In the genomic region with DNA sequence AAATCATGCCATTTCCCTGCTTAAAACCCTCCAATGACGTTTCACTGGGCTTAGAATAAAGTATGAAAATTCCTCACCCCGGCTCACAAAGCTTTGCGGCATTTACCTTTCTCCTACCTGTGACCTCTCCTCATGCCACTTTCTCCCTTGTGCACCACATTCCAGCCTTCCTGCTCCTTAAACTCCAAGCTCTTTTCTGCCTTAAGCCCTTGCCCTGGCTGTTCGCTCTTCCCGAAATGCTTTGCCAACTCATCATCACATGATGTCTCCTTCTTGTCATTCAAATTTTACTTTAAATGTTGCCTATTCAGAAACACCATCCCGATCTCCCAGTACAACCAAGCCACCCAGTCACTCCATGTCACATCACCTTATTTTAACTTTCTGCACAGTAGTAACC, we compare ENCODE assay signal across 1 cellular context.
A peak's percentile ranks its signal among the peaks of the same experiment; 100 is the strongest.
TF ChIP-seq lines count a peak whose summit lies in the region.

No MANE protein-coding gene starts in this region.

TF ChIP-seq in H1, 55 proteins besides CTCF, POLR2A, EP300 and RAD21:
- TF ChIP-seq SP1 (IDR thresholded peaks at IDR 0.05; ENCODE audit: low read depth, low read length) (no peak), RXRA (IDR thresholded peaks at IDR 0.05; ENCODE audit: insufficient read depth, low read depth, low read length) (no peak), TEAD4 (IDR thresholded peaks at IDR 0.05; ENCODE audit: low read depth, low read length) (peak; percentile 76), GTF2F1 (IDR thresholded peaks at IDR 0.05; ENCODE audit: borderline replicate concordance, low read depth, low read length) (no peak), CHD1 (IDR thresholded peaks at IDR 0.05; ENCODE audit: low read depth, low read length) (no peak), POLR2AphosphoS5 (IDR thresholded peaks at IDR 0.05; ENCODE audit: low read depth, low read length) (no peak), TAF7 (optimal IDR thresholded peaks at IDR 0.05; ENCODE audit: borderline replicate concordance, low read depth, low read length) (no peak), CBX5 (IDR thresholded peaks at IDR 0.05; ENCODE audit: low read depth, low read length) (no peak), CTBP2 (IDR thresholded peaks at IDR 0.05; ENCODE audit: borderline replicate concordance, insufficient read depth, insufficient read length, low read length) (no peak), HDAC2 (IDR thresholded peaks at IDR 0.05; ENCODE audit: borderline replicate concordance in 1 of 2, low read depth in 2 of 2, low read length in 2 of 2) (no peak), YY1 (IDR thresholded peaks at IDR 0.05; ENCODE audit: low read depth, low read length) (no peak), JUND (IDR thresholded peaks at IDR 0.05; ENCODE audit: low read length) (no peak), POU5F1 (IDR thresholded peaks at IDR 0.05; ENCODE audit: low read depth, low read length) (no peak), TAF1 (IDR thresholded peaks at IDR 0.05; ENCODE audit: low read depth, low read length) (0 out of 2 replicates have a peak, but pooled peaks have one; percentile 35), TBP (IDR thresholded peaks at IDR 0.05; ENCODE audit: low read depth, low read length) (no peak), HDAC6 (IDR thresholded peaks at IDR 0.05; ENCODE audit: low read depth, low read length) (no peak), SIX5 (IDR thresholded peaks at IDR 0.05; ENCODE audit: low read depth, low read length) (no peak), MAFK (IDR thresholded peaks at IDR 0.05; ENCODE audit: low read depth, low read length) (no peak), CREB1 (IDR thresholded peaks at IDR 0.05) (0 out of 2 replicates have a peak, but pooled peaks have one; percentile 13), SRF (IDR thresholded peaks at IDR 0.05; ENCODE audit: low read depth, low read length) (no peak), FOSL1 (IDR thresholded peaks at IDR 0.05; ENCODE audit: insufficient read depth, low read depth, low read length) (no peak), RNF2 (IDR thresholded peaks at IDR 0.05; ENCODE audit: borderline replicate concordance, low read depth, low read length, missing control alignments, poor library complexity, severe bottlenecking) (no peak), KDM1A (IDR thresholded peaks at IDR 0.05; ENCODE audit: borderline replicate concordance, low read length) (no peak)
- TF ChIP-seq, protein P1, sequence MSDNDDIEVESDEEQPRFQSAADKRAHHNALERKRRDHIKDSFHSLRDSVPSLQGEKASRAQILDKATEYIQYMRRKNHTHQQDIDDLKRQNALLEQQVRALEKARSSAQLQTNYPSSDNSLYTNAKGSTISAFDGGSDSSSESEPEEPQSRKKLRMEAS (IDR thresholded peaks at IDR 0.05) = no peak
- TF ChIP-seq, protein P2, sequence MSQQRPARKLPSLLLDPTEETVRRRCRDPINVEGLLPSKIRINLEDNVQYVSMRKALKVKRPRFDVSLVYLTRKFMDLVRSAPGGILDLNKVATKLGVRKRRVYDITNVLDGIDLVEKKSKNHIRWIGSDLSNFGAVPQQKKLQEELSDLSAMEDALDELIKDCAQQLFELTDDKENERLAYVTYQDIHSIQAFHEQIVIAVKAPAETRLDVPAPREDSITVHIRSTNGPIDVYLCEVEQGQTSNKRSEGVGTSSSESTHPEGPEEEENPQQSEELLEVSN (IDR thresholded peaks at IDR 0.05) = no peak
- TF ChIP-seq, protein P3, sequence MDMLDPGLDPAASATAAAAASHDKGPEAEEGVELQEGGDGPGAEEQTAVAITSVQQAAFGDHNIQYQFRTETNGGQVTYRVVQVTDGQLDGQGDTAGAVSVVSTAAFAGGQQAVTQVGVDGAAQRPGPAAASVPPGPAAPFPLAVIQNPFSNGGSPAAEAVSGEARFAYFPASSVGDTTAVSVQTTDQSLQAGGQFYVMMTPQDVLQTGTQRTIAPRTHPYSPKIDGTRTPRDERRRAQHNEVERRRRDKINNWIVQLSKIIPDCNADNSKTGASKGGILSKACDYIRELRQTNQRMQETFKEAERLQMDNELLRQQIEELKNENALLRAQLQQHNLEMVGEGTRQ (IDR thresholded peaks at IDR 0.05; ENCODE audit: low read length) = peak; percentile 41; the same call in 1 of the 2 replicates
- TF ChIP-seq, protein P4, sequence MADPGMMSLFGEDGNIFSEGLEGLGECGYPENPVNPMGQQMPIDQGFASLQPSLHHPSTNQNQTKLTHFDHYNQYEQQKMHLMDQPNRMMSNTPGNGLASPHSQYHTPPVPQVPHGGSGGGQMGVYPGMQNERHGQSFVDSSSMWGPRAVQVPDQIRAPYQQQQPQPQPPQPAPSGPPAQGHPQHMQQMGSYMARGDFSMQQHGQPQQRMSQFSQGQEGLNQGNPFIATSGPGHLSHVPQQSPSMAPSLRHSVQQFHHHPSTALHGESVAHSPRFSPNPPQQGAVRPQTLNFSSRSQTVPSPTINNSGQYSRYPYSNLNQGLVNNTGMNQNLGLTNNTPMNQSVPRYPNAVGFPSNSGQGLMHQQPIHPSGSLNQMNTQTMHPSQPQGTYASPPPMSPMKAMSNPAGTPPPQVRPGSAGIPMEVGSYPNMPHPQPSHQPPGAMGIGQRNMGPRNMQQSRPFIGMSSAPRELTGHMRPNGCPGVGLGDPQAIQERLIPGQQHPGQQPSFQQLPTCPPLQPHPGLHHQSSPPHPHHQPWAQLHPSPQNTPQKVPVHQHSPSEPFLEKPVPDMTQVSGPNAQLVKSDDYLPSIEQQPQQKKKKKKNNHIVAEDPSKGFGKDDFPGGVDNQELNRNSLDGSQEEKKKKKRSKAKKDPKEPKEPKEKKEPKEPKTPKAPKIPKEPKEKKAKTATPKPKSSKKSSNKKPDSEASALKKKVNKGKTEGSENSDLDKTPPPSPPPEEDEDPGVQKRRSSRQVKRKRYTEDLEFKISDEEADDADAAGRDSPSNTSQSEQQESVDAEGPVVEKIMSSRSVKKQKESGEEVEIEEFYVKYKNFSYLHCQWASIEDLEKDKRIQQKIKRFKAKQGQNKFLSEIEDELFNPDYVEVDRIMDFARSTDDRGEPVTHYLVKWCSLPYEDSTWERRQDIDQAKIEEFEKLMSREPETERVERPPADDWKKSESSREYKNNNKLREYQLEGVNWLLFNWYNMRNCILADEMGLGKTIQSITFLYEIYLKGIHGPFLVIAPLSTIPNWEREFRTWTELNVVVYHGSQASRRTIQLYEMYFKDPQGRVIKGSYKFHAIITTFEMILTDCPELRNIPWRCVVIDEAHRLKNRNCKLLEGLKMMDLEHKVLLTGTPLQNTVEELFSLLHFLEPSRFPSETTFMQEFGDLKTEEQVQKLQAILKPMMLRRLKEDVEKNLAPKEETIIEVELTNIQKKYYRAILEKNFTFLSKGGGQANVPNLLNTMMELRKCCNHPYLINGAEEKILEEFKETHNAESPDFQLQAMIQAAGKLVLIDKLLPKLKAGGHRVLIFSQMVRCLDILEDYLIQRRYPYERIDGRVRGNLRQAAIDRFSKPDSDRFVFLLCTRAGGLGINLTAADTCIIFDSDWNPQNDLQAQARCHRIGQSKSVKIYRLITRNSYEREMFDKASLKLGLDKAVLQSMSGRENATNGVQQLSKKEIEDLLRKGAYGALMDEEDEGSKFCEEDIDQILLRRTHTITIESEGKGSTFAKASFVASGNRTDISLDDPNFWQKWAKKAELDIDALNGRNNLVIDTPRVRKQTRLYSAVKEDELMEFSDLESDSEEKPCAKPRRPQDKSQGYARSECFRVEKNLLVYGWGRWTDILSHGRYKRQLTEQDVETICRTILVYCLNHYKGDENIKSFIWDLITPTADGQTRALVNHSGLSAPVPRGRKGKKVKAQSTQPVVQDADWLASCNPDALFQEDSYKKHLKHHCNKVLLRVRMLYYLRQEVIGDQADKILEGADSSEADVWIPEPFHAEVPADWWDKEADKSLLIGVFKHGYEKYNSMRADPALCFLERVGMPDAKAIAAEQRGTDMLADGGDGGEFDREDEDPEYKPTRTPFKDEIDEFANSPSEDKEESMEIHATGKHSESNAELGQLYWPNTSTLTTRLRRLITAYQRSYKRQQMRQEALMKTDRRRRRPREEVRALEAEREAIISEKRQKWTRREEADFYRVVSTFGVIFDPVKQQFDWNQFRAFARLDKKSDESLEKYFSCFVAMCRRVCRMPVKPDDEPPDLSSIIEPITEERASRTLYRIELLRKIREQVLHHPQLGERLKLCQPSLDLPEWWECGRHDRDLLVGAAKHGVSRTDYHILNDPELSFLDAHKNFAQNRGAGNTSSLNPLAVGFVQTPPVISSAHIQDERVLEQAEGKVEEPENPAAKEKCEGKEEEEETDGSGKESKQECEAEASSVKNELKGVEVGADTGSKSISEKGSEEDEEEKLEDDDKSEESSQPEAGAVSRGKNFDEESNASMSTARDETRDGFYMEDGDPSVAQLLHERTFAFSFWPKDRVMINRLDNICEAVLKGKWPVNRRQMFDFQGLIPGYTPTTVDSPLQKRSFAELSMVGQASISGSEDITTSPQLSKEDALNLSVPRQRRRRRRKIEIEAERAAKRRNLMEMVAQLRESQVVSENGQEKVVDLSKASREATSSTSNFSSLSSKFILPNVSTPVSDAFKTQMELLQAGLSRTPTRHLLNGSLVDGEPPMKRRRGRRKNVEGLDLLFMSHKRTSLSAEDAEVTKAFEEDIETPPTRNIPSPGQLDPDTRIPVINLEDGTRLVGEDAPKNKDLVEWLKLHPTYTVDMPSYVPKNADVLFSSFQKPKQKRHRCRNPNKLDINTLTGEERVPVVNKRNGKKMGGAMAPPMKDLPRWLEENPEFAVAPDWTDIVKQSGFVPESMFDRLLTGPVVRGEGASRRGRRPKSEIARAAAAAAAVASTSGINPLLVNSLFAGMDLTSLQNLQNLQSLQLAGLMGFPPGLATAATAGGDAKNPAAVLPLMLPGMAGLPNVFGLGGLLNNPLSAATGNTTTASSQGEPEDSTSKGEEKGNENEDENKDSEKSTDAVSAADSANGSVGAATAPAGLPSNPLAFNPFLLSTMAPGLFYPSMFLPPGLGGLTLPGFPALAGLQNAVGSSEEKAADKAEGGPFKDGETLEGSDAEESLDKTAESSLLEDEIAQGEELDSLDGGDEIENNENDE (IDR thresholded peaks at IDR 0.05; ENCODE audit: insufficient replicate concordance, low read length) = no peak
- TF ChIP-seq, protein P5, sequence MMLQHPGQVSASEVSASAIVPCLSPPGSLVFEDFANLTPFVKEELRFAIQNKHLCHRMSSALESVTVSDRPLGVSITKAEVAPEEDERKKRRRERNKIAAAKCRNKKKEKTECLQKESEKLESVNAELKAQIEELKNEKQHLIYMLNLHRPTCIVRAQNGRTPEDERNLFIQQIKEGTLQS (IDR thresholded peaks at IDR 0.05; ENCODE audit: insufficient read depth, low read depth, low read length) = no peak
